ENCODE assay signal across 1 cellular context in genomic region chr3:33722626-33723370, GRCh38.
TF ChIP-seq lines count a peak whose summit lies in the region.

No MANE protein-coding gene starts in this region.

TF ChIP-seq in endothelial cell of umbilical vein, 7 proteins besides CTCF, POLR2A, EP300 and RAD21:
- TF ChIP-seq MAX (IDR thresholded peaks at IDR 0.05; ENCODE audit: insufficient read depth, insufficient read length) (no peak), EZH2 (IDR thresholded peaks at IDR 0.05; ENCODE audit: borderline replicate concordance, low read depth, low read length, severe bottlenecking) (no peak), JUN (IDR thresholded peaks at IDR 0.05; ENCODE audit: borderline replicate concordance, insufficient read depth, insufficient read length, low read depth) (peak; percentile 27)
